9 cellular contexts compared by ENCODE assay signal in genomic region chr3:111715911-111716523, GRCh38. TPM values are rescaled to one million over a fixed set of nuclear protein-coding genes. Genes with fewer than 3 reads are reported as not detected.
DNase-seq lines count a peak whose midpoint lies in the region; FAIRE-seq and TF ChIP-seq lines count a peak whose summit lies in the region.
"Had no signal": no experiment of that assay in that cellular context is flagged by ENCODE, and none has a peak within 500 bp of the region (broad histone marks: within the 10 kb centered on the region; RNA-seq: fewer than 3 reads in every experiment).

No MANE protein-coding gene starts in this region.

- no peaks in the 10 kb centered on the region for H3K36me3 ChIP-seq in transverse colon

- TF ChIP-seq POLR2A in transverse colon (IDR thresholded peaks at IDR 0.05) = no peak

- H3K27ac ChIP-seq in transverse colon = no peak overlapping the region

- H3K4me1 ChIP-seq in transverse colon = peaks cover 0 to 3% (median 0%) of the 10 kb centered on the region in 4 donors

- no peaks in the 10 kb centered on the region for H3K27me3 ChIP-seq in transverse colon

- no peak for FAIRE-seq in HTR-8/SVneo (lab: Jason Lieb, UNC)

- 64 to 69% methylated on average over 6 to 7 of the region's 7 CpGs for WGBS in transverse colon (ENCODE audit: low coverage in 1 of 2), 2 donors

- no peaks in the 10 kb centered on the region for H3K9me3 ChIP-seq in transverse colon

- TF ChIP-seq CTCF in GM12864 (IDR thresholded peaks at IDR 0.05; ENCODE audit: low read depth, low read length, missing control alignments) (peak; percentile 74), transverse colon (IDR thresholded peaks at IDR 0.05) (peak; percentile 43 to 56 (median 52))

- no peak overlapping the region for H3K4me3 ChIP-seq in GM12864 (ENCODE audit: low read depth, low read length)
- no peak overlapping the region for H3K4me3 ChIP-seq in transverse colon

- intact Hi-C loops in transverse colon (cut with DNase I; ENCODE audit: low total_unique reads) = loop anchor here (2.0 kb wide), 2 partner anchors 145 to 251 kb away; no protein-coding TSS in a partner anchor

- DNase-seq in AG08396 (ENCODE audit: low spot score) (peak; percentile 36), GM12864 (ENCODE audit: low read depth) (no peak), NCI-H69 (lab: John Stamatoyannopoulos, UW) (peak; percentile 40), iris pigment epithelial cell (ENCODE audit: low read depth) (peak; percentile 58), transverse colon (peak; percentile 62), NCI-H226 (no peak), HTR-8/SVneo (ENCODE audit: insufficient read length, low spot score) (no peak)
- peak; percentile 6 for DNase-seq in activated naive CD8-positive, alpha-beta T cell treated with anti-CD3 and anti-CD28 coated beads, Interleukin-2, amount 50 U/mL, for 16 hours (ENCODE audit: low read depth, low spot score)
- DNase-seq: stimulated activated naive B cell treated with anti-CD40 and anti-IgM and Interleukin-4, amounts not matched to agents 10 μg/mL and 1 μg/mL and 100 μg/mL, for 72 hours had no signal

- in situ Hi-C loops in transverse colon (cut with MboI; ENCODE audit: low pct_ligation_motif_present in 1 of 4, low pct_unique_long_range_greater_than_20kb in 1 of 4, low sequenced_read_pairs in 3 of 4) = loop anchor here (5.0 to 10.0 kb wide), 3 partner anchors 246 to 259 kb away; partner anchors contain the start of gene ABHD10 (in 1 of the 4)

- no peak for TF ChIP-seq EP300 in transverse colon (IDR thresholded peaks at IDR 0.05; ENCODE audit: low read depth)

RNA-seq across cellular contexts. Expression of gene PLCXD2, which starts 41.5 kb away (rescaled TPM):
- 1 to 10 TPM; 4.0 to 9.4 (median 5.3) TPM for total RNA-seq in transverse colon

Comparison
In these comparisons a context has a peak if more than half of its experiments do, and no peak if none do; other contexts are left out.
1. DNase-seq: peak in AG08396 (single experiment), NCI-H69 (single experiment), activated naive CD8-positive, alpha-beta T cell treated with anti-CD3 and anti-CD28 coated beads, Interleukin-2, amount 50 U/mL, for 16 hours (single experiment), iris pigment epithelial cell (single experiment) and transverse colon (single experiment); none in GM12864 (single experiment), NCI-H226 (single experiment) and HTR-8/SVneo (single experiment).